23 cellular contexts compared by ENCODE assay signal in genomic region chr16:86212706-86213426, GRCh38.
DNase-seq lines count a peak whose midpoint lies in the region; ATAC-seq and TF ChIP-seq lines count a peak whose summit lies in the region.
"Had no signal": no experiment of that assay in that cellular context is flagged by ENCODE, and none has a peak within 500 bp of the region (broad histone marks: within the 10 kb centered on the region; RNA-seq: fewer than 3 reads in every experiment).

No MANE protein-coding gene starts in this region.

- H2BK5ac ChIP-seq in mesenchymal stem cell (ENCODE audit: low read depth, low read length, poor library complexity, severe bottlenecking) = no peak overlapping the region

- H3K4me3 ChIP-seq in OCI-LY3 (ENCODE audit: low read length) (no peak overlapping the region), mesenchymal stem cell (ENCODE audit: insufficient read depth in 1 of 2, low read depth in 1 of 2, low read length in 2 of 2) (no peak overlapping the region)
- H3K4me3 ChIP-seq: K562, thoracic aorta had no signal

- no peak for DNase-seq in mesenchymal stem cell
- no peak for DNase-seq in stimulated activated naive B cell treated with anti-CD40 and anti-IgM and Interleukin-4, amounts not matched to agents 10 μg/mL and 1 μg/mL and 100 μg/mL, for 72 hours
- DNase-seq in G401 (ENCODE audit: low spot score) = no peak
- DNase-seq in DMS53 treated with DMSO at 0.1 percent for 48 hours (lab: John Stamatoyannopoulos, UW; ENCODE audit: unreplicated experiment) = no peak
- DNase-seq: activated CD4-positive, alpha-beta T cell treated with anti-CD3 and anti-CD28 coated beads, Interleukin-2, amount 50 U/mL, for 1 hour; activated naive CD4-positive, alpha-beta T cell; activated T-cell treated with anti-CD3 and anti-CD28 coated beads, Interleukin-2, amount 50 U/mL, for 1 hour; anterior cingulate cortex; BE2C; Calu3; effector CD4-positive, alpha-beta T cell; H9; NCI-H1092; NCI-H2081; NCI-H510A treated with DMSO at 0.1 percent for 48 hours; retina; Right ventricle myocardium superior had no signal

- peak overlapping the region in 2 of 4 donors; percentile 83 to 86 for H3K4me3 Mint-ChIP-seq in IgD-negative memory B cell
- peak overlapping the region; percentile 10 to 27 for H3K4me3 Mint-ChIP-seq in stimulated activated naive B cell treated with anti-CD40 and anti-IgM and Interleukin-4, amounts not matched to agents 10 μg/mL and 1 μg/mL and 100 μg/mL, for 72 hours
- H3K4me3 Mint-ChIP-seq: H9 had no signal

- no peak overlapping the region for H2BK120ac ChIP-seq in mesenchymal stem cell (ENCODE audit: low read depth, low read length)

- peak overlapping the region; percentile 0 to 89 for H3K18ac ChIP-seq in mesenchymal stem cell (ENCODE audit: low read depth in 1 of 2, low read length in 2 of 2)

- H3K4me1 ChIP-seq in OCI-LY3 (ENCODE audit: low read length) = peaks cover 5% of the 10 kb centered on the region
- no peaks in the 10 kb centered on the region for H3K4me1 ChIP-seq in mesenchymal stem cell (ENCODE audit: control insufficient read depth, insufficient read depth, low read depth, low read length)
- H3K4me1 ChIP-seq: BE2C had no signal

- H3K9me3 Mint-ChIP-seq in IgD-negative memory B cell = peaks cover 4 to 10% (median 6%) of the 10 kb centered on the region in 3 donors
- H3K9me3 Mint-ChIP-seq in stimulated activated naive B cell treated with anti-CD40 and anti-IgM and Interleukin-4, amounts not matched to agents 10 μg/mL and 1 μg/mL and 100 μg/mL, for 72 hours = peaks cover 10 to 13% of the 10 kb centered on the region in 2 donors

- H3K9ac ChIP-seq in OCI-LY3 (ENCODE audit: low read length) (no peak overlapping the region), mesenchymal stem cell (ENCODE audit: low read length) (no peak overlapping the region)

- in situ Hi-C loops in G401 (cut with HindIII; ENCODE audit: low sequenced_read_pairs) = no loop called here

- peak overlapping the region in 2 of 3 donors; percentile 8 to 13 for H3K27ac Mint-ChIP-seq in IgD-negative memory B cell
- H3K27ac Mint-ChIP-seq in stimulated activated naive B cell treated with anti-CD40 and anti-IgM and Interleukin-4, amounts not matched to agents 10 μg/mL and 1 μg/mL and 100 μg/mL, for 72 hours = peak overlapping the region; percentile 90

- H3K36me3 ChIP-seq in OCI-LY3 (replicated peaks; ENCODE audit: low read depth, low read length) = no peaks in the 10 kb centered on the region
- H3K36me3 ChIP-seq in mesenchymal stem cell (ENCODE audit: control insufficient read depth in 1 of 2, insufficient read depth in 2 of 2, low read depth in 1 of 2, low read length in 2 of 2) = no peaks in the 10 kb centered on the region
- H3K36me3 ChIP-seq: BE2C, thoracic aorta had no signal

- H2AFZ ChIP-seq in OCI-LY3 (ENCODE audit: low read depth, low read length) (no peak overlapping the region), mesenchymal stem cell (ENCODE audit: low read depth, low read length) (no peak overlapping the region)

- peak overlapping the region; percentile 51 to 76 for H2BK12ac ChIP-seq in mesenchymal stem cell (ENCODE audit: low read length in 2 of 2)

- H3K27me3 Mint-ChIP-seq in IgD-negative memory B cell = no peaks in the 10 kb centered on the region
- H3K27me3 Mint-ChIP-seq in stimulated activated naive B cell treated with anti-CD40 and anti-IgM and Interleukin-4, amounts not matched to agents 10 μg/mL and 1 μg/mL and 100 μg/mL, for 72 hours = peaks cover 0 to 5% of the 10 kb centered on the region in 2 donors

- H3K9me3 ChIP-seq in OCI-LY3 (ENCODE audit: insufficient read depth, low read length) = 0 out of 2 replicates have a peak, but pooled peaks cover 3% of the 10 kb centered on the region
- no peaks in the 10 kb centered on the region for H3K9me3 ChIP-seq in mesenchymal stem cell (ENCODE audit: control insufficient read depth, low read length)
- H3K9me3 ChIP-seq: BE2C, thoracic aorta had no signal

- ATAC-seq in stimulated activated naive B cell treated with anti-CD40 and anti-IgM and Interleukin-4, amounts not matched to agents 10 μg/mL and 1 μg/mL and 100 μg/mL, for 72 hours (replicated peaks) = peak; percentile 79
- no peak for ATAC-seq in HG03135 (IDR thresholded peaks at IDR 0.05; ENCODE audit: unreplicated experiment)
- ATAC-seq: K562, left lobe of liver had no signal

- H4K91ac ChIP-seq in mesenchymal stem cell (ENCODE audit: low read length) = peak overlapping the region; percentile 71

- 93% methylated on average over 11 of the region's 11 CpGs for WGBS in mesenchymal stem cell

- H3K27me3 ChIP-seq in OCI-LY3 (ENCODE audit: low read depth, low read length) (no peaks in the 10 kb centered on the region; the same call in 1 of the 2 replicates), mesenchymal stem cell (ENCODE audit: control insufficient read depth in 1 of 2, insufficient read depth in 1 of 2, low read length in 2 of 2) (peaks cover 0 to 75% of the 10 kb centered on the region in 2 experiments)

- H3K27ac ChIP-seq in OCI-LY3 (ENCODE audit: low read length) (no peak overlapping the region), mesenchymal stem cell (ENCODE audit: low read length, poor library complexity, severe bottlenecking) (no peak overlapping the region)
- H3K27ac ChIP-seq: thoracic aorta had no signal

- no peak overlapping the region for H3K23ac ChIP-seq in mesenchymal stem cell (ENCODE audit: low read length in 2 of 2)

- H4K20me1 ChIP-seq in OCI-LY3 (ENCODE audit: insufficient read depth, low read length) = no peaks in the 10 kb centered on the region

- TF ChIP-seq CTCF in OCI-LY3 (IDR thresholded peaks at IDR 0.05; ENCODE audit: low read depth, low read length) = no peak

- H3K4ac ChIP-seq in mesenchymal stem cell (ENCODE audit: low read depth in 1 of 2, low read length in 2 of 2) = peak overlapping the region in 1 of 2 experiments; percentile 60

- H3K79me2 ChIP-seq in OCI-LY3 (ENCODE audit: low read length) = no peaks in the 10 kb centered on the region

- peak overlapping the region; percentile 27 for H4K8ac ChIP-seq in mesenchymal stem cell (ENCODE audit: low read length)

- peak overlapping the region in 1 of 2 experiments; percentile 91 for H3K14ac ChIP-seq in mesenchymal stem cell (ENCODE audit: low read length in 2 of 2)

- H3K79me1 ChIP-seq in mesenchymal stem cell (replicated peaks; ENCODE audit: low read length, poor library complexity, severe bottlenecking) = no peaks in the 10 kb centered on the region

- peak overlapping the region; percentile 22; the same call in 1 of the 2 replicates for H3K4me2 ChIP-seq in OCI-LY3 (ENCODE audit: low read length)
- no peak overlapping the region for H3K4me2 ChIP-seq in mesenchymal stem cell (ENCODE audit: low read length, poor library complexity, severe bottlenecking)

- peaks cover 8 to 19% (median 17%) of the 10 kb centered on the region in 3 donors for H3K4me1 Mint-ChIP-seq in IgD-negative memory B cell
- H3K4me1 Mint-ChIP-seq in stimulated activated naive B cell treated with anti-CD40 and anti-IgM and Interleukin-4, amounts not matched to agents 10 μg/mL and 1 μg/mL and 100 μg/mL, for 72 hours = peaks cover 24 to 31% of the 10 kb centered on the region in 2 donors

- H2BK15ac ChIP-seq in mesenchymal stem cell (ENCODE audit: low read depth, poor library complexity, severe bottlenecking) = peak overlapping the region; percentile 66

- no peaks in the 10 kb centered on the region for H3K36me3 Mint-ChIP-seq in IgD-negative memory B cell
- H3K36me3 Mint-ChIP-seq in stimulated activated naive B cell treated with anti-CD40 and anti-IgM and Interleukin-4, amounts not matched to agents 10 μg/mL and 1 μg/mL and 100 μg/mL, for 72 hours = peaks cover 0 to 7% of the 10 kb centered on the region in 2 donors

- no peak overlapping the region for H2AK5ac ChIP-seq in mesenchymal stem cell (ENCODE audit: low read length, severe bottlenecking)
